Comparison of ENCODE assay signal across 1 cellular context in genomic region chr5:885529-885928, GRCh38.
TF ChIP-seq lines count a peak whose summit lies in the region.

No MANE protein-coding gene starts in this region.

TF ChIP-seq in IMR-90, 13 proteins besides CTCF, POLR2A, EP300 and RAD21:
- no peak for TF ChIP-seq MXI1 (IDR thresholded peaks at IDR 0.05; ENCODE audit: borderline replicate concordance, low read depth, low read length)
- no peak for TF ChIP-seq RFX5 (IDR thresholded peaks at IDR 0.05; ENCODE audit: low read depth, low read length)
- TF ChIP-seq MAZ (IDR thresholded peaks at IDR 0.05; ENCODE audit: borderline replicate concordance, low read depth, low read length): no peak
- TF ChIP-seq CHD1 (IDR thresholded peaks at IDR 0.05; ENCODE audit: low read depth, low read length): no peak
- TF ChIP-seq FOS (IDR thresholded peaks at IDR 0.05; ENCODE audit: low read depth, low read length): no peak
- no peak for TF ChIP-seq USF2 (IDR thresholded peaks at IDR 0.05; ENCODE audit: low read depth, low read length)
- no peak for TF ChIP-seq NFE2L2 (IDR thresholded peaks at IDR 0.05; ENCODE audit: low read depth, low read length)
- TF ChIP-seq MAFK (IDR thresholded peaks at IDR 0.05; ENCODE audit: low read depth, low read length): no peak
- no peak for TF ChIP-seq RCOR1 (IDR thresholded peaks at IDR 0.05; ENCODE audit: insufficient replicate concordance, low read length)
- TF ChIP-seq CEBPB (IDR thresholded peaks at IDR 0.05; ENCODE audit: low read depth, low read length): no peak
- TF ChIP-seq SMC3 (IDR thresholded peaks at IDR 0.05; ENCODE audit: low read depth, low read length): no peak
- no peak for TF ChIP-seq BHLHE40 (IDR thresholded peaks at IDR 0.05; ENCODE audit: low read depth, low read length)
TF ChIP-seq in IMR-90: peak in this region for 0.
